22 cellular contexts compared by ENCODE assay signal in genomic region chr14:48726080-48726642, GRCh38.
A peak's percentile ranks its signal among the peaks of the same experiment; 100 is the strongest.
DNase-seq lines count a peak whose midpoint lies in the region; ATAC-seq and TF ChIP-seq lines count a peak whose summit lies in the region.
"Had no signal": no experiment of that assay in that cellular context is flagged by ENCODE, and none has a peak within 500 bp of the region (broad histone marks: within the 10 kb centered on the region; RNA-seq: fewer than 3 reads in every experiment).

No MANE protein-coding gene starts in this region.

- no peak overlapping the region for H3K18ac ChIP-seq in mesendoderm (ENCODE audit: low read length)

- H3K4me2 ChIP-seq in mesendoderm (ENCODE audit: low read length) (no peak overlapping the region), MM.1S (ENCODE audit: low read depth, low read length) (no peak overlapping the region)

- H3K27ac ChIP-seq in mesendoderm (ENCODE audit: low read depth, low read length): no peak overlapping the region
- no peak overlapping the region for H3K27ac ChIP-seq in MM.1S (ENCODE audit: low read length)
- no peak overlapping the region for H3K27ac ChIP-seq in CD8-positive, alpha-beta T cell (ENCODE audit: low read depth, low read length)
- H3K27ac ChIP-seq: 22Rv1, body of pancreas, right lobe of liver had no signal

- no peaks in the 10 kb centered on the region for H3K27me3 ChIP-seq in mesendoderm (ENCODE audit: insufficient read depth, low read length, poor library complexity)
- H3K27me3 ChIP-seq in MM.1S (replicated peaks; ENCODE audit: insufficient read depth, low read length): no peaks in the 10 kb centered on the region
- no peaks in the 10 kb centered on the region for H3K27me3 ChIP-seq in CD8-positive, alpha-beta T cell (ENCODE audit: insufficient read depth, low read length)
- H3K27me3 ChIP-seq: body of pancreas, right lobe of liver had no signal

- peak; percentile 38 to 92 for ATAC-seq in left cardiac atrium
- ATAC-seq in Right ventricle myocardium inferior: no peak
- no peak for ATAC-seq in HG02763 (IDR thresholded peaks at IDR 0.05; ENCODE audit: unreplicated experiment)
- no peak for ATAC-seq in CD8-positive, alpha-beta T cell
- ATAC-seq: body of pancreas; right lobe of liver; stimulated activated memory B cell treated with anti-CD40 and anti-IgM and Interleukin-4, amounts not matched to agents 10 μg/mL and 1 μg/mL and 100 μg/mL, for 72 hours; T-cell had no signal

- H3K9me3 Mint-ChIP-seq in CD8-positive, alpha-beta T cell: no peaks in the 10 kb centered on the region
- H3K9me3 Mint-ChIP-seq: activated CD4-positive, alpha-beta memory T cell treated with anti-CD3 and anti-CD28 coated beads, Interleukin-2, amount 10 ng/mL, durations not matched to agents 7 days and 5 days had no signal

- H3K4me3 Mint-ChIP-seq in CD8-positive, alpha-beta T cell: no peak overlapping the region
- H3K4me3 Mint-ChIP-seq: activated CD4-positive, alpha-beta memory T cell treated with anti-CD3 and anti-CD28 coated beads, Interleukin-2, amount 10 ng/mL, durations not matched to agents 7 days and 5 days; stimulated activated memory B cell treated with anti-CD40 and anti-IgM and Interleukin-4, amounts not matched to agents 10 μg/mL and 1 μg/mL and 100 μg/mL, for 72 hours; T-cell had no signal

- H3K4ac ChIP-seq in mesendoderm (ENCODE audit: low read depth, low read length): no peak overlapping the region

- no peaks in the 10 kb centered on the region for H3K36me3 ChIP-seq in mesendoderm (ENCODE audit: control insufficient read depth, insufficient read depth, low read length)
- no peaks in the 10 kb centered on the region for H3K36me3 ChIP-seq in MM.1S (replicated peaks; ENCODE audit: insufficient read depth, low read length)
- no peaks in the 10 kb centered on the region for H3K36me3 ChIP-seq in CD8-positive, alpha-beta T cell (ENCODE audit: insufficient read depth, low read length)
- H3K36me3 ChIP-seq: right lobe of liver had no signal

- H3K79me2 ChIP-seq in mesendoderm (ENCODE audit: control insufficient read depth, insufficient read depth, low read length) (no peaks in the 10 kb centered on the region), MM.1S (ENCODE audit: low read length) (no peaks in the 10 kb centered on the region)

- intact Hi-C loops in left cardiac atrium (cut with DNase I): no loop called here
- intact Hi-C loops in Right ventricle myocardium inferior (cut with DNase I): no loop called here
- intact Hi-C loops in CD8-positive, alpha-beta T cell (cut with DNase I, micrococcal nuclease): no loop called here

- H4K8ac ChIP-seq in mesendoderm (ENCODE audit: low read depth, low read length): no peak overlapping the region

- no peak overlapping the region for H2AK5ac ChIP-seq in mesendoderm (ENCODE audit: low read length)

- H3F3A ChIP-seq in MM.1S (ENCODE audit: insufficient read depth, low read length): no peaks in the 10 kb centered on the region

- TF ChIP-seq CTCF in choroid plexus epithelial cell (conservative IDR thresholded peaks at IDR 0.05; ENCODE audit: low read depth, low read length): no peak
- TF ChIP-seq CTCF in MM.1S (IDR thresholded peaks at IDR 0.05; ENCODE audit: low read length): no peak
- no peak for TF ChIP-seq CTCF in CD8-positive, alpha-beta T cell (IDR thresholded peaks at IDR 0.05)

- no peaks in the 10 kb centered on the region for H3K9me3 ChIP-seq in MM.1S (replicated peaks; ENCODE audit: insufficient read depth, low read length)
- no peaks in the 10 kb centered on the region for H3K9me3 ChIP-seq in CD8-positive, alpha-beta T cell (ENCODE audit: low read length)
- H3K9me3 ChIP-seq: body of pancreas, right lobe of liver had no signal

- H3K4me1 Mint-ChIP-seq in CD8-positive, alpha-beta T cell (ENCODE audit: low read depth): no peaks in the 10 kb centered on the region
- H3K4me1 Mint-ChIP-seq: activated CD4-positive, alpha-beta memory T cell treated with anti-CD3 and anti-CD28 coated beads, Interleukin-2, amount 10 ng/mL, durations not matched to agents 7 days and 5 days; stimulated activated memory B cell treated with anti-CD40 and anti-IgM and Interleukin-4, amounts not matched to agents 10 μg/mL and 1 μg/mL and 100 μg/mL, for 72 hours; T-cell had no signal

- H3K36me3 Mint-ChIP-seq in CD8-positive, alpha-beta T cell: no peaks in the 10 kb centered on the region
- H3K36me3 Mint-ChIP-seq: stimulated activated memory B cell treated with anti-CD40 and anti-IgM and Interleukin-4, amounts not matched to agents 10 μg/mL and 1 μg/mL and 100 μg/mL, for 72 hours; T-cell had no signal

- H3K23ac ChIP-seq in mesendoderm (ENCODE audit: low read length): no peak overlapping the region

- no peaks in the 10 kb centered on the region for H4K20me1 ChIP-seq in MM.1S (ENCODE audit: insufficient read depth, low read length)

- no CpG with 5 or more reads among the region's 6 CpGs for WGBS in mesendoderm (ENCODE audit: extremely low coverage, insufficient coverage, low lambda C conversion rate)

- no peak overlapping the region for H2AFZ ChIP-seq in MM.1S (ENCODE audit: low read length)

- H3K9ac ChIP-seq in mesendoderm (ENCODE audit: low read length): no peak overlapping the region
- no peak overlapping the region for H3K9ac ChIP-seq in MM.1S (ENCODE audit: low read length)

- H4K5ac ChIP-seq in mesendoderm (ENCODE audit: low read length): no peak overlapping the region

- H3K27me3 Mint-ChIP-seq in CD8-positive, alpha-beta T cell (ENCODE audit: low read depth): no peaks in the 10 kb centered on the region
- H3K27me3 Mint-ChIP-seq: activated CD4-positive, alpha-beta memory T cell treated with anti-CD3 and anti-CD28 coated beads, Interleukin-2, amount 10 ng/mL, durations not matched to agents 7 days and 5 days; stimulated activated memory B cell treated with anti-CD40 and anti-IgM and Interleukin-4, amounts not matched to agents 10 μg/mL and 1 μg/mL and 100 μg/mL, for 72 hours; T-cell had no signal

- CTCF ChIA-PET in CD8-positive, alpha-beta T cell (lab: Charles Lee): no interaction called here

- POLR2A ChIA-PET in CD8-positive, alpha-beta T cell (lab: Charles Lee): no interaction called here

- no peak overlapping the region for H3K56ac ChIP-seq in mesendoderm (ENCODE audit: low read length)

- no peak overlapping the region for H2BK15ac ChIP-seq in mesendoderm (replicated peaks; ENCODE audit: low read depth)

- H3K4me3 ChIP-seq in choroid plexus epithelial cell (ENCODE audit: low read depth, low read length) (no peak overlapping the region), mesendoderm (ENCODE audit: low read length) (no peak overlapping the region), MM.1S (ENCODE audit: low read length) (no peak overlapping the region)
- H3K4me3 ChIP-seq in CD8-positive, alpha-beta T cell (ENCODE audit: low read depth, low read length): no peak overlapping the region
- H3K4me3 ChIP-seq: body of pancreas, right lobe of liver had no signal

- H3K4me1 ChIP-seq in mesendoderm (ENCODE audit: control insufficient read depth, low read depth, low read length): no peaks in the 10 kb centered on the region
- no peaks in the 10 kb centered on the region for H3K4me1 ChIP-seq in MM.1S (ENCODE audit: low read length)
- H3K4me1 ChIP-seq in CD8-positive, alpha-beta T cell (ENCODE audit: insufficient read depth, low read length): no peaks in the 10 kb centered on the region
- H3K4me1 ChIP-seq: body of pancreas, right lobe of liver had no signal

- no peak overlapping the region for H3K27ac Mint-ChIP-seq in CD8-positive, alpha-beta T cell
- H3K27ac Mint-ChIP-seq: activated CD4-positive, alpha-beta memory T cell treated with anti-CD3 and anti-CD28 coated beads, Interleukin-2, amount 10 ng/mL, durations not matched to agents 7 days and 5 days; stimulated activated memory B cell treated with anti-CD40 and anti-IgM and Interleukin-4, amounts not matched to agents 10 μg/mL and 1 μg/mL and 100 μg/mL, for 72 hours; T-cell had no signal

- peak overlapping the region; percentile 38 for H2BK120ac ChIP-seq in mesendoderm (ENCODE audit: low read depth, low read length)

- no peaks in the 10 kb centered on the region for H3K9me2 ChIP-seq in MM.1S (replicated peaks; ENCODE audit: insufficient read depth, low read length)

- no peaks in the 10 kb centered on the region for H3K79me1 ChIP-seq in mesendoderm (ENCODE audit: low read length)

- H2BK5ac ChIP-seq in mesendoderm (ENCODE audit: low read length): no peak overlapping the region

- DNase-seq in left cardiac atrium (no peak), Right ventricle myocardium inferior (ENCODE audit: missing footprints) (no peak), choroid plexus epithelial cell (ENCODE audit: low read depth) (peak; percentile 1), mesendoderm (no peak), UCSD-AML1 (lab: John Stamatoyannopoulos, UW; ENCODE audit: unreplicated experiment) (no peak), MM.1S (no peak)
- no peak for DNase-seq in CD8-positive, alpha-beta T cell
- DNase-seq: activated CD4-positive, alpha-beta memory T cell treated with anti-CD3 and anti-CD28 coated beads, Interleukin-2, amount 10 ng/mL, durations not matched to agents 7 days and 5 days; activated CD4-positive, CD25-positive, alpha-beta regulatory T cell treated with anti-CD3 and anti-CD28 coated beads, Interleukin-2, amount 50 U/mL, for 72 hours; activated CD8-positive, alpha-beta memory T cell treated with anti-CD3 and anti-CD28 coated beads, Interleukin-2, amount 50 U/mL, for 48 hours; activated naive CD4-positive, alpha-beta T cell treated with anti-CD3 and anti-CD28 coated beads, Interleukin-2, amount 50 U/mL, for 16 hours; body of pancreas; cerebellar nuclear complex; NCI-H1092 treated with DMSO at 0.1 percent for 48 hours; NCI-H1930; right lobe of liver; stimulated activated CD4-positive, alpha-beta T cell treated with anti-CD3 and anti-CD28 coated beads, Interleukin-4, amount 100 ng/mL, for 24 hours; substantia nigra; T-cell had no signal

Comparison
In these comparisons a context has a peak if more than half of its experiments do, and no peak if none do; other contexts are left out.
1. ATAC-seq: peak in left cardiac atrium (2 of 2); none in Right ventricle myocardium inferior (single experiment), HG02763 (single experiment) and CD8-positive, alpha-beta T cell (single experiment).